In genomic region chr12:6829532-6830220, GRCh38 we compare ENCODE assay signal across 8 cellular contexts. TPM values are rescaled to one million over a fixed set of nuclear protein-coding genes. Genes with fewer than 3 reads are reported as not detected.
DNase-seq lines count a peak whose midpoint lies in the region; ATAC-seq lines count a peak whose summit lies in the region.

No MANE protein-coding gene starts in this region.

- peaks cover 16% of the 10 kb centered on the region for H3K27me3 Mint-ChIP-seq in activated naive CD4-positive, alpha-beta T cell treated with anti-CD3 and anti-CD28 coated beads for 36 hours (ENCODE audit: low read depth)
- H3K27me3 Mint-ChIP-seq in activated naive CD8-positive, alpha-beta T cell treated with anti-CD3 and anti-CD28 coated beads, Interleukin-2, amount 50 U/mL, for 24 hours, result peaks cover 46% of the 10 kb centered on the region

- DNase-seq in activated naive CD4-positive, alpha-beta T cell treated with anti-CD3 and anti-CD28 coated beads for 36 hours, result no peak
- DNase-seq in activated naive CD4-positive, alpha-beta T cell treated with anti-CD3 and anti-CD28 coated beads, Interleukin-2, amount 50 U/mL, for 16 hours, result no peak
- DNase-seq in activated naive CD8-positive, alpha-beta T cell treated with anti-CD3 and anti-CD28 coated beads, Interleukin-2, amount 50 U/mL, for 24 hours, result no peak
- DNase-seq in SHP77 treated with DMSO at 0.1 percent for 48 hours (lab: John Stamatoyannopoulos, UW), result no peak

- H3K4me3 Mint-ChIP-seq in activated naive CD4-positive, alpha-beta T cell treated with anti-CD3 and anti-CD28 coated beads for 36 hours, result peak overlapping the region; percentile 80
- H3K4me3 Mint-ChIP-seq in activated naive CD8-positive, alpha-beta T cell treated with anti-CD3 and anti-CD28 coated beads, Interleukin-2, amount 50 U/mL, for 24 hours, result peak overlapping the region; percentile 67

- CTCF ChIA-PET in activated naive CD4-positive, alpha-beta T cell treated with anti-CD3 and anti-CD28 coated beads for 36 hours (lab: Charles Lee), result interaction anchor here (0.6 to 11.7 kb wide), 6 partner anchors 13 to 209 kb away, joined by 3 to 166 read pairs (median 4); partner anchors contain the start of genes MLF2 and PTMS

- H3K4me3 ChIP-seq in iPS-18c (ENCODE audit: insufficient read depth, low read depth, low read length), result peak overlapping the region; percentile 99

- H3K9me3 ChIP-seq in iPS-18c (ENCODE audit: control insufficient read depth, insufficient read depth, low read length), result no peaks in the 10 kb centered on the region

- peak overlapping the region; percentile 44 for H3K27ac ChIP-seq in temporal lobe (ENCODE audit: low read depth, low read length)

- no peaks in the 10 kb centered on the region for H3K36me3 Mint-ChIP-seq in activated naive CD4-positive, alpha-beta T cell treated with anti-CD3 and anti-CD28 coated beads for 36 hours (ENCODE audit: low read depth)
- no peaks in the 10 kb centered on the region for H3K36me3 Mint-ChIP-seq in activated naive CD8-positive, alpha-beta T cell treated with anti-CD3 and anti-CD28 coated beads, Interleukin-2, amount 50 U/mL, for 24 hours (ENCODE audit: low read depth)

- peaks cover 17% of the 10 kb centered on the region for H3K4me1 Mint-ChIP-seq in activated naive CD4-positive, alpha-beta T cell treated with anti-CD3 and anti-CD28 coated beads for 36 hours (ENCODE audit: low read depth)
- peaks cover 20% of the 10 kb centered on the region for H3K4me1 Mint-ChIP-seq in activated naive CD8-positive, alpha-beta T cell treated with anti-CD3 and anti-CD28 coated beads, Interleukin-2, amount 50 U/mL, for 24 hours

- no peak for ATAC-seq in activated naive CD8-positive, alpha-beta T cell treated with anti-CD3 and anti-CD28 coated beads, Interleukin-2, amount 50 U/mL, for 24 hours
- ATAC-seq in GM18909 (IDR thresholded peaks at IDR 0.05; ENCODE audit: poor library complexity, unreplicated experiment), result no peak
- ATAC-seq in HG02973 (IDR thresholded peaks at IDR 0.05; ENCODE audit: unreplicated experiment), result no peak

- intact Hi-C loops in activated naive CD4-positive, alpha-beta T cell treated with anti-CD3 and anti-CD28 coated beads for 36 hours (cut with micrococcal nuclease), result loop anchor here (5.0 kb wide), 2 partner anchors 62 to 262 kb away; partner anchors contain the start of genes NOP2 and PTMS

- H3K27ac Mint-ChIP-seq in activated naive CD4-positive, alpha-beta T cell treated with anti-CD3 and anti-CD28 coated beads for 36 hours, result no peak overlapping the region
- no peak overlapping the region for H3K27ac Mint-ChIP-seq in activated naive CD8-positive, alpha-beta T cell treated with anti-CD3 and anti-CD28 coated beads, Interleukin-2, amount 50 U/mL, for 24 hours

- H3K9me3 Mint-ChIP-seq in activated naive CD4-positive, alpha-beta T cell treated with anti-CD3 and anti-CD28 coated beads for 36 hours, result no peaks in the 10 kb centered on the region
- no peaks in the 10 kb centered on the region for H3K9me3 Mint-ChIP-seq in activated naive CD8-positive, alpha-beta T cell treated with anti-CD3 and anti-CD28 coated beads, Interleukin-2, amount 50 U/mL, for 24 hours

RNA-seq across cellular contexts. Expression of gene P3H3, which starts 1.5 kb away (rescaled TPM):
- total RNA-seq in activated naive CD4-positive, alpha-beta T cell treated with anti-CD3 and anti-CD28 coated beads for 36 hours, result 1 to 10 TPM; 1.9 to 2.0 TPM
- total RNA-seq in temporal lobe, result 10.8 TPM

RNA-seq across cellular contexts. Expression of gene GPR162, which starts 8.1 kb away (rescaled TPM):
- under 1 TPM in 1 of 2 experiments, not detected in 1; 0.24 TPM for total RNA-seq in activated naive CD4-positive, alpha-beta T cell treated with anti-CD3 and anti-CD28 coated beads for 36 hours
- total RNA-seq in temporal lobe, result 52.6 TPM

RNA-seq across cellular contexts. Expression of gene GNB3, which starts 11.0 kb away (rescaled TPM):
- total RNA-seq in activated naive CD4-positive, alpha-beta T cell treated with anti-CD3 and anti-CD28 coated beads for 36 hours, result under 1 TPM; 0.48 to 0.54 TPM
- total RNA-seq in temporal lobe, result 0.74 TPM

RNA-seq across cellular contexts. Expression of gene CDCA3, which starts 21.4 kb away (rescaled TPM):
- total RNA-seq in activated naive CD4-positive, alpha-beta T cell treated with anti-CD3 and anti-CD28 coated beads for 36 hours, result 100 to 1,000 TPM; 106 to 108 TPM
- total RNA-seq in temporal lobe, result 2.7 TPM

RNA-seq across cellular contexts. Expression of gene USP5, which starts 22.3 kb away (rescaled TPM):
- total RNA-seq in activated naive CD4-positive, alpha-beta T cell treated with anti-CD3 and anti-CD28 coated beads for 36 hours, result 100 to 1,000 TPM; 115 to 123 TPM
- total RNA-seq in temporal lobe, result 57.8 TPM

Comparison
In these comparisons a context has a peak if more than half of its experiments do, and no peak if none do; other contexts are left out.
1. RNA of gene GPR162, which starts 8.1 kb away (total RNA-seq): 52.6 TPM in temporal lobe (single experiment); 0.24 TPM in activated naive CD4-positive, alpha-beta T cell treated with anti-CD3 and anti-CD28 coated beads for 36 hours; every median in the first group is over 10 times any median in the second.